Comparison of ENCODE assay signal across 8 cellular contexts in the genomic region with DNA sequence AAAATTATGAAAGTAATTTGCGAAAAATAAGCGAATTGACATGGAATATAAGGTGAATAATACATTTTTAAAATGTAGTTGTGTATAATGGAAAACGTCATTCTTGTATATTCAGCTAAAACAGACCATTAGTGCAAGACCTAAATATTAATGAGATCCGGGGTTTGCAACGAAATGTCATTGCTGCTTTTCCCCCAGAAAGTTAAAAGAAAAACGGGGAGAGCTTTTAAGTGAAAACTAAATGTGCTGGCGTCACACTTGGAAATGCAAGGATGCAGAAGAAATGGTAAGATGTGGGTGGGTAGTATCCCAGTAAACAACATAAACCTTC. TPM values are rescaled to one million over a fixed set of nuclear protein-coding genes. Genes with fewer than 3 reads are reported as not detected.
A peak's percentile ranks its signal among the peaks of the same experiment; 100 is the strongest.
DNase-seq lines count a peak whose midpoint lies in the region; ATAC-seq and TF ChIP-seq lines count a peak whose summit lies in the region.

No MANE protein-coding gene starts in this region.

- H4K20me1 ChIP-seq in BLaER1 = peaks cover 10% of the 10 kb centered on the region; the same call in 1 of the 2 replicates
- no peaks in the 10 kb centered on the region for H4K20me1 ChIP-seq in neural cell (ENCODE audit: insufficient read depth)

- peaks cover 11% of the 10 kb centered on the region for H3K36me3 ChIP-seq in BLaER1
- no peaks in the 10 kb centered on the region for H3K36me3 ChIP-seq in effector memory CD4-positive, alpha-beta T cell (ENCODE audit: control insufficient read depth, insufficient read depth, low read length)
- no peaks in the 10 kb centered on the region for H3K36me3 ChIP-seq in neural cell (ENCODE audit: insufficient read depth, low read length)

- H3K9me3 ChIP-seq in BLaER1 (no peaks in the 10 kb centered on the region), neural cell (ENCODE audit: low read length) (no peaks in the 10 kb centered on the region)
- no peaks in the 10 kb centered on the region for H3K9me3 ChIP-seq in effector memory CD4-positive, alpha-beta T cell (ENCODE audit: control insufficient read depth, low read length)

- TF ChIP-seq POLR2A in NB4 (IDR thresholded peaks at IDR 0.05; ENCODE audit: extremely low read depth, insufficient read length) = no peak

- no peaks in the 10 kb centered on the region for H3K9me2 ChIP-seq in neural cell (ENCODE audit: insufficient read depth, low read length)

- H2AFZ ChIP-seq in neural cell (ENCODE audit: low read depth, low read length) = peak overlapping the region; percentile 54

- H3K9ac ChIP-seq in BLaER1 = peak overlapping the region; percentile 90; the same call in 1 of the 2 replicates
- peak overlapping the region; percentile 55 for H3K9ac ChIP-seq in neural cell (ENCODE audit: low read length)

- H3K79me2 ChIP-seq in neural cell (replicated peaks; ENCODE audit: insufficient read depth, low read length) = peaks cover 7% of the 10 kb centered on the region

- TF ChIP-seq CTCF in NB4 (IDR thresholded peaks at IDR 0.05; ENCODE audit: low read depth, low read length) = no peak
- no peak for TF ChIP-seq CTCF in neural cell (IDR thresholded peaks at IDR 0.05; ENCODE audit: poor library complexity, severe bottlenecking)

- peak overlapping the region; percentile 96 for H3K4me2 ChIP-seq in BLaER1
- H3K4me2 ChIP-seq in neural cell (ENCODE audit: low read length) = peak overlapping the region; percentile 47

- H3K4me1 ChIP-seq in BLaER1 = peaks cover 24% of the 10 kb centered on the region
- no peaks in the 10 kb centered on the region for H3K4me1 ChIP-seq in effector memory CD4-positive, alpha-beta T cell (ENCODE audit: control insufficient read depth, insufficient read depth, low read length, poor library complexity, severe bottlenecking)

- H3K27ac ChIP-seq in BLaER1 (no peak overlapping the region), neural cell (ENCODE audit: low read length) (peak overlapping the region; percentile 32)
- peak overlapping the region; percentile 57 for H3K27ac ChIP-seq in effector memory CD4-positive, alpha-beta T cell (ENCODE audit: insufficient read depth, low read length, poor library complexity, severe bottlenecking)

- DNase-seq in NB4 (ENCODE audit: low read depth) (no peak), NCI-H1105 treated with DMSO at 0.1 percent for 48 hours (lab: John Stamatoyannopoulos, UW) (no peak), SKM-1 (lab: John Stamatoyannopoulos, UW; ENCODE audit: unreplicated experiment) (no peak), NCI-H524 (lab: John Stamatoyannopoulos, UW) (no peak)
- DNase-seq in effector memory CD4-positive, alpha-beta T cell = no peak

- H3K4me3 ChIP-seq in BLaER1 (peak overlapping the region; percentile 95), NB4 (ENCODE audit: low read depth, low read length) (peak overlapping the region; percentile 96), neural cell (ENCODE audit: low read length) (peak overlapping the region; percentile 92)
- peak overlapping the region; percentile 88 for H3K4me3 ChIP-seq in effector memory CD4-positive, alpha-beta T cell (ENCODE audit: insufficient read depth, low read depth, low read length, poor library complexity, severe bottlenecking)

- no peak for TF ChIP-seq EP300 in neural cell (conservative IDR thresholded peaks at IDR 0.05; ENCODE audit: poor library complexity, severe bottlenecking)

- no peak for ATAC-seq in GM21526 (IDR thresholded peaks at IDR 0.05; ENCODE audit: low FRiP score, unreplicated experiment)

- H3F3A ChIP-seq in neural cell (ENCODE audit: insufficient read depth, low read length, poor library complexity, severe bottlenecking) = no peaks in the 10 kb centered on the region

- no peak for TF ChIP-seq RAD21 in neural cell (conservative IDR thresholded peaks at IDR 0.05)

- no peaks in the 10 kb centered on the region for H3K27me3 ChIP-seq in BLaER1
- no peaks in the 10 kb centered on the region for H3K27me3 ChIP-seq in effector memory CD4-positive, alpha-beta T cell (replicated peaks; ENCODE audit: control insufficient read depth, insufficient read depth, low read length, poor library complexity, severe bottlenecking)
- peaks cover 3% of the 10 kb centered on the region for H3K27me3 ChIP-seq in neural cell (ENCODE audit: insufficient read depth, low read depth, low read length)

TF ChIP-seq in neural cell, 6 proteins besides CTCF, POLR2A, EP300 and RAD21:
- TF ChIP-seq SMC3 (conservative IDR thresholded peaks at IDR 0.05; ENCODE audit: poor library complexity) (no peak), TAF1 (IDR thresholded peaks at IDR 0.05; ENCODE audit: low read depth) (no peak), POLR2AphosphoS5 (IDR thresholded peaks at IDR 0.05) (no peak), MXI1 (conservative IDR thresholded peaks at IDR 0.05; ENCODE audit: poor library complexity, severe bottlenecking) (no peak), EZH2 (IDR thresholded peaks at IDR 0.05; ENCODE audit: borderline replicate concordance, insufficient read depth, low read length, poor library complexity, severe bottlenecking) (no peak)
- TF ChIP-seq, protein P1, sequence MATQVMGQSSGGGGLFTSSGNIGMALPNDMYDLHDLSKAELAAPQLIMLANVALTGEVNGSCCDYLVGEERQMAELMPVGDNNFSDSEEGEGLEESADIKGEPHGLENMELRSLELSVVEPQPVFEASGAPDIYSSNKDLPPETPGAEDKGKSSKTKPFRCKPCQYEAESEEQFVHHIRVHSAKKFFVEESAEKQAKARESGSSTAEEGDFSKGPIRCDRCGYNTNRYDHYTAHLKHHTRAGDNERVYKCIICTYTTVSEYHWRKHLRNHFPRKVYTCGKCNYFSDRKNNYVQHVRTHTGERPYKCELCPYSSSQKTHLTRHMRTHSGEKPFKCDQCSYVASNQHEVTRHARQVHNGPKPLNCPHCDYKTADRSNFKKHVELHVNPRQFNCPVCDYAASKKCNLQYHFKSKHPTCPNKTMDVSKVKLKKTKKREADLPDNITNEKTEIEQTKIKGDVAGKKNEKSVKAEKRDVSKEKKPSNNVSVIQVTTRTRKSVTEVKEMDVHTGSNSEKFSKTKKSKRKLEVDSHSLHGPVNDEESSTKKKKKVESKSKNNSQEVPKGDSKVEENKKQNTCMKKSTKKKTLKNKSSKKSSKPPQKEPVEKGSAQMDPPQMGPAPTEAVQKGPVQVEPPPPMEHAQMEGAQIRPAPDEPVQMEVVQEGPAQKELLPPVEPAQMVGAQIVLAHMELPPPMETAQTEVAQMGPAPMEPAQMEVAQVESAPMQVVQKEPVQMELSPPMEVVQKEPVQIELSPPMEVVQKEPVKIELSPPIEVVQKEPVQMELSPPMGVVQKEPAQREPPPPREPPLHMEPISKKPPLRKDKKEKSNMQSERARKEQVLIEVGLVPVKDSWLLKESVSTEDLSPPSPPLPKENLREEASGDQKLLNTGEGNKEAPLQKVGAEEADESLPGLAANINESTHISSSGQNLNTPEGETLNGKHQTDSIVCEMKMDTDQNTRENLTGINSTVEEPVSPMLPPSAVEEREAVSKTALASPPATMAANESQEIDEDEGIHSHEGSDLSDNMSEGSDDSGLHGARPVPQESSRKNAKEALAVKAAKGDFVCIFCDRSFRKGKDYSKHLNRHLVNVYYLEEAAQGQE (IDR thresholded peaks at IDR 0.05; ENCODE audit: borderline replicate concordance) = no peak

RNA-seq across cellular contexts. Expression of a gene that starts 0.5 kb away (rescaled TPM):
- 0.73 and 1.4 TPM in 2 replicates for polyA plus RNA-seq in neural cell
- 1.9 and 4.4 TPM in 2 replicates for polyA minus RNA-seq in neural cell

RNA-seq across cellular contexts. Expression of a gene that starts 15.6 kb away (rescaled TPM):
- 17.0 and 17.8 TPM in 2 replicates for polyA plus RNA-seq in neural cell
- 13.7 and 15.8 TPM in 2 replicates for polyA minus RNA-seq in neural cell
